20 cellular contexts compared by ENCODE assay signal in genomic region chr17:80110447-80110812, GRCh38. TPM values are rescaled to one million over a fixed set of nuclear protein-coding genes. Genes with fewer than 3 reads are reported as not detected.
"Had no signal": no experiment of that assay in that cellular context is flagged by ENCODE, and none has a peak within 500 bp of the region (broad histone marks: within the 10 kb centered on the region; RNA-seq: fewer than 3 reads in every experiment).

No MANE protein-coding gene starts in this region.

- H3K4me3 Mint-ChIP-seq: memory B cell; natural killer cell treated with Interleukin-12 subunit alpha and Interleukin-12 subunit beta and Interleukin-15 and Interleukin-18, amount 100 ng/mL, for 72 hours; stimulated activated memory B cell treated with anti-CD40 and anti-IgM and Interleukin-4, amounts not matched to agents 10 μg/mL and 1 μg/mL and 100 μg/mL, for 72 hours; stimulated activated naive CD8-positive, alpha-beta T cell treated with anti-CD3 and anti-CD28 coated beads, Interleukin-15, Interleukin-2, amounts not matched to agents 100 ng/mL and 50 ng/mL, for 24 hours had no signal

- H3K27me3 ChIP-seq: dorsolateral prefrontal cortex, left lung, spleen, testis, tibial nerve had no signal

- H3K4me3 ChIP-seq: dorsolateral prefrontal cortex, left lung, lower lobe of right lung, spleen, testis, tibial nerve had no signal

- H3K9me3 Mint-ChIP-seq: natural killer cell treated with Interleukin-12 subunit alpha and Interleukin-12 subunit beta and Interleukin-15 and Interleukin-18, amount 100 ng/mL, for 72 hours; stimulated activated naive CD8-positive, alpha-beta T cell treated with anti-CD3 and anti-CD28 coated beads, Interleukin-15, Interleukin-2, amounts not matched to agents 100 ng/mL and 50 ng/mL, for 24 hours had no signal

- H3K27ac Mint-ChIP-seq: memory B cell; natural killer cell treated with Interleukin-12 subunit alpha and Interleukin-12 subunit beta and Interleukin-15 and Interleukin-18, amount 100 ng/mL, for 72 hours; stimulated activated memory B cell treated with anti-CD40 and anti-IgM and Interleukin-4, amounts not matched to agents 10 μg/mL and 1 μg/mL and 100 μg/mL, for 72 hours; stimulated activated naive CD8-positive, alpha-beta T cell treated with anti-CD3 and anti-CD28 coated beads, Interleukin-15, Interleukin-2, amounts not matched to agents 100 ng/mL and 50 ng/mL, for 24 hours had no signal

- H3K36me3 Mint-ChIP-seq: natural killer cell treated with Interleukin-12 subunit alpha and Interleukin-12 subunit beta and Interleukin-15 and Interleukin-18, amount 100 ng/mL, for 72 hours had no signal

- H3K36me3 ChIP-seq: lower lobe of right lung had no signal

- H3K27me3 Mint-ChIP-seq: memory B cell; natural killer cell treated with Interleukin-12 subunit alpha and Interleukin-12 subunit beta and Interleukin-15 and Interleukin-18, amount 100 ng/mL, for 72 hours; stimulated activated naive CD8-positive, alpha-beta T cell treated with anti-CD3 and anti-CD28 coated beads, Interleukin-15, Interleukin-2, amounts not matched to agents 100 ng/mL and 50 ng/mL, for 24 hours had no signal

- H3K4me1 ChIP-seq: left lung, lower lobe of right lung, testis, tibial nerve had no signal

- H3K9me3 ChIP-seq: left lung, lower lobe of right lung, testis had no signal

- ATAC-seq: left lung; lower lobe of right lung; natural killer cell treated with Interleukin-12 subunit alpha and Interleukin-12 subunit beta and Interleukin-15 and Interleukin-18, amount 100 ng/mL, for 72 hours; sciatic nerve; stimulated activated memory B cell treated with anti-CD40 and anti-IgM and Interleukin-4, amounts not matched to agents 10 μg/mL and 1 μg/mL and 100 μg/mL, for 72 hours had no signal

- H3K27ac ChIP-seq: dorsolateral prefrontal cortex, left lung, lower lobe of right lung, spleen, testis, tibial nerve had no signal

- DNase-seq: cortex of kidney; effector CD8-positive, alpha-beta T cell; foreskin melanocyte; hippocampal formation; left lung; lower lobe of right lung; midbrain; stimulated activated CD4-positive, alpha-beta T cell treated with anti-CD3 and anti-CD28 coated beads, Interleukin-15, amount 100 ng/mL, for 24 hours; stimulated activated CD4-positive, alpha-beta T cell treated with anti-CD3 and anti-CD28 coated beads, Interleukin-1b, Interleukin-23, amount 100 ng/mL, for 48 hours; stimulated activated CD4-positive, alpha-beta T cell treated with anti-CD3 and anti-CD28 coated beads, Interleukin-4, amount 100 ng/mL, for 24 hours; testis had no signal

RNA-seq across cellular contexts. Expression of gene CARD14, which starts 59.4 kb away (rescaled TPM):
- total RNA-seq: natural killer cell treated with Interleukin-12 subunit alpha and Interleukin-12 subunit beta and Interleukin-15 and Interleukin-18, amount 100 ng/mL, for 72 hours; pulmonary artery endothelial cell had no signal
